8 cellular contexts compared by ENCODE assay signal in the genomic region with DNA sequence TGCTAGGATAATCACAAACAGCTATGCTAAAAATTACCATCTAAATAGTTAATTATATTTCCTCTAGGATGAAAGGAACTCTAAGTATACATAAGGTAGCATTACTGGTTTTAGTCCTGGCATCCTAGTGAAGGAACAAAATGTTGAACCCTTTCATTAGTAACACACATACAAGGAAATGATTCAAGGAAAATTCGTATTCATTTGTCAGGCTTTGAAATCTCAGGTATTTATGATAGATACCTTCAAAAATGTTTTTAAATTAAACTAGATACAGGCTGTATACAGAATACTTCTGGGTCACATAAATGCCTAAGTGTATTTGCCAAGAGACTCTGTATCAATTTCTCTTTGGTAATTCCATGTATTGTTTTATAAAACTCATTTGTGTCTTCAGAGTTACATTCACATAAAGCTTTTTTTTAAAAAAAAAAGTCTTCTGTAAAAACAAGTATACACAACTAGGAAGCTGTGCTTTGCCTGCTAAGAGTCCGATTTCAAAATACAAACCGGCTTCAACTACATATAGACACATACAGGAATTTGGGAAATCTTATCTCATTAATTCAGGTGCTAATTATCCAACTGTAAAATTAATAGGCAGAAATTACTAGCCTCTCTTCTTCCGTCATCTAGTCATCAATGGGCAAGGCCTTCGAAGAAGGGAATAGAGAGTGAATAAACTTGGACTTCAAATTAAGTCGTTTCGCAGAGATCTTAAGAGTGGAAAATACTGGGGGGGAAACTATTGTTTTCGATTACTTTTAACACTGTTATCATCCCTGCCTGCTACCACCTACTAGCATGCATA. TPM values are rescaled to one million over a fixed set of nuclear protein-coding genes. Genes with fewer than 3 reads are reported as not detected.
A peak's percentile ranks its signal among the peaks of the same experiment; 100 is the strongest.
DNase-seq lines count a peak whose midpoint lies in the region; ATAC-seq and TF ChIP-seq lines count a peak whose summit lies in the region.

No MANE protein-coding gene starts in this region.

- H3K4me1 ChIP-seq in ascending aorta (peaks cover 2 to 14% of the 10 kb centered on the region in 2 donors), urinary bladder (ENCODE audit: insufficient read depth) (no peaks in the 10 kb centered on the region)

- H3K9me3 ChIP-seq in ascending aorta: no peaks in the 10 kb centered on the region

- peaks cover 2% of the 10 kb centered on the region for H3K36me3 Mint-ChIP-seq in activated naive CD4-positive, alpha-beta T cell treated with anti-CD3 and anti-CD28 coated beads, Interleukin-2, amount 50 U/mL, for 24 hours
- peaks cover 5% of the 10 kb centered on the region for H3K36me3 Mint-ChIP-seq in memory B cell

- H3K27me3 ChIP-seq in ascending aorta: no peaks in the 10 kb centered on the region

- peak overlapping the region; percentile 96 for H3K4me3 Mint-ChIP-seq in activated naive CD4-positive, alpha-beta T cell treated with anti-CD3 and anti-CD28 coated beads, Interleukin-2, amount 50 U/mL, for 24 hours
- H3K4me3 Mint-ChIP-seq in memory B cell: peak overlapping the region; percentile 99

- TF ChIP-seq CTCF in ascending aorta (IDR thresholded peaks at IDR 0.05) (no peak), GM10248 (IDR thresholded peaks at IDR 0.05; ENCODE audit: control extremely low read depth, extremely low read depth, low read depth, missing control alignments) (no peak)

- intact Hi-C loops in ascending aorta (cut with DNase I): loop anchor here (5.0 kb wide), 3 partner anchors 58 to 102 kb away; partner anchors contain the start of gene SHC4

- H3K36me3 ChIP-seq in ascending aorta (no peaks in the 10 kb centered on the region), urinary bladder (ENCODE audit: insufficient read depth) (no peaks in the 10 kb centered on the region)

- H3K9me3 Mint-ChIP-seq in activated naive CD4-positive, alpha-beta T cell treated with anti-CD3 and anti-CD28 coated beads, Interleukin-2, amount 50 U/mL, for 24 hours: no peaks in the 10 kb centered on the region
- no peaks in the 10 kb centered on the region for H3K9me3 Mint-ChIP-seq in memory B cell

- H3K4me3 ChIP-seq in ascending aorta (peak overlapping the region; percentile 76 to 78), urinary bladder (ENCODE audit: low read depth, low read length) (peak overlapping the region; percentile 99)

- peak overlapping the region in 1 of 2 donors; percentile 74 for H3K27ac ChIP-seq in ascending aorta
- H3K27ac ChIP-seq in urinary bladder (ENCODE audit: low read depth): no peak overlapping the region

- no peak for DNase-seq in activated naive CD4-positive, alpha-beta T cell (lab: John Stamatoyannopoulos, UW)
- DNase-seq in ascending aorta (ENCODE audit: low spot score in 2 of 2): no peak
- no peak for DNase-seq in memory B cell (ENCODE audit: low spot score in 2 of 2)
- no peak for DNase-seq in GM10248 (ENCODE audit: extremely low spot score)
- no peak for DNase-seq in NCI-H2227 (lab: John Stamatoyannopoulos, UW; ENCODE audit: unreplicated experiment)
- DNase-seq in inferior parietal cortex (ENCODE audit: extremely low spot score): no peak

- ATAC-seq in memory B cell (ENCODE audit: low read depth): no peak

- peak overlapping the region; percentile 93 for H3K27ac Mint-ChIP-seq in activated naive CD4-positive, alpha-beta T cell treated with anti-CD3 and anti-CD28 coated beads, Interleukin-2, amount 50 U/mL, for 24 hours
- peak overlapping the region; percentile 98 for H3K27ac Mint-ChIP-seq in memory B cell

- no peaks in the 10 kb centered on the region for H3K27me3 Mint-ChIP-seq in activated naive CD4-positive, alpha-beta T cell treated with anti-CD3 and anti-CD28 coated beads, Interleukin-2, amount 50 U/mL, for 24 hours
- no peaks in the 10 kb centered on the region for H3K27me3 Mint-ChIP-seq in memory B cell

- POLR2A ChIA-PET in GM10248 (lab: Yijun Ruan, JAX): no interaction called here

- peaks cover 51% of the 10 kb centered on the region for H3K4me1 Mint-ChIP-seq in activated naive CD4-positive, alpha-beta T cell treated with anti-CD3 and anti-CD28 coated beads, Interleukin-2, amount 50 U/mL, for 24 hours
- peaks cover 24% of the 10 kb centered on the region for H3K4me1 Mint-ChIP-seq in memory B cell

- WGBS in urinary bladder: 9% methylated on average over 8 of the region's 8 CpGs

- CTCF ChIA-PET in GM10248 (lab: Yijun Ruan, JAX): interaction anchor here (1.1 to 1.9 kb wide), 6 partner anchors 9 to 105 kb away, joined by 3 to 4 read pairs (median 3); no protein-coding TSS in a partner anchor

RNA-seq across cellular contexts. Expression of gene SECISBP2L, which starts 1.3 kb away (rescaled TPM):
- total RNA-seq in ascending aorta: 9.7 TPM
- total RNA-seq in urinary bladder: 94.2 TPM
- polyA plus RNA-seq in urinary bladder: 20.1 TPM
